In the genomic region with DNA sequence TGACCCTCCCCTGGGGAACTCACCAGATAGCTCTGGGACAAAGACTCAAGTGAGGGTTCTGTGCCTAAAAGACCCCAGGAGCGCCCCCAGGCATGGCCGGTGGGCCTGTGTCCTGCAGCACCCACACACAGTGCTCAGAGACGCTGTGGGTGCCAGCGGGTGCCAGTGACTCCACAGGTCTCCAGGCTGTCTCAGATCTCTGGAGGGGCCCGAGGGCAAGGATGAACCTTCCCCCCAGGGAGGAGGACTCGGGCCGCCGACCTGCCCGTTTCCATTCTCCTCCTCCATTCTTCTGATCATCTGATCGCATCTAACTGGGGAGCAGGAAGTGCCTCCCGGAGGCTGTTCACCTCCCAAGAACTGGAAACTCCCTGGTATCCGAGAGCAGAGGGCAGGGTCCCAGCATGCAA, we compare ENCODE assay signal across 8 cellular contexts. TPM values are rescaled to one million over a fixed set of nuclear protein-coding genes. Genes with fewer than 3 reads are reported as not detected.
DNase-seq lines count a peak whose midpoint lies in the region; ATAC-seq and TF ChIP-seq lines count a peak whose summit lies in the region.

No MANE protein-coding gene starts in this region.

- peaks cover 27% of the 10 kb centered on the region for H3K4me1 Mint-ChIP-seq in activated naive CD4-positive, alpha-beta T cell treated with anti-CD3 and anti-CD28 coated beads, Interleukin-2, amount 50 U/mL, for 24 hours

- H3K4me3 Mint-ChIP-seq in activated naive CD4-positive, alpha-beta T cell treated with anti-CD3 and anti-CD28 coated beads, Interleukin-2, amount 50 U/mL, for 24 hours, result peak overlapping the region; percentile 86

- H3K9me3 Mint-ChIP-seq in activated naive CD4-positive, alpha-beta T cell treated with anti-CD3 and anti-CD28 coated beads, Interleukin-2, amount 50 U/mL, for 24 hours, result no peaks in the 10 kb centered on the region

- H3K27ac Mint-ChIP-seq in activated naive CD4-positive, alpha-beta T cell treated with anti-CD3 and anti-CD28 coated beads, Interleukin-2, amount 50 U/mL, for 24 hours, result peak overlapping the region; percentile 6

- WGBS in psoas muscle, 3 donors, result 25 to 34% (median 28%) methylated on average over 12 of the region's 12 CpGs

- no peaks in the 10 kb centered on the region for H3K9me3 ChIP-seq in psoas muscle

- intact Hi-C loops in psoas muscle (cut with DNase I), result no loop called here

- H3K36me3 ChIP-seq in psoas muscle (ENCODE audit: insufficient read depth in 1 of 2, low read depth in 1 of 2), result peaks cover 4 to 26% of the 10 kb centered on the region in 2 donors

- no peak overlapping the region for H3K27ac ChIP-seq in psoas muscle

- peaks cover 0 to 29% (median 7%) of the 10 kb centered on the region in 3 donors for H3K27me3 ChIP-seq in psoas muscle (ENCODE audit: insufficient read depth in 3 of 3, low read length in 2 of 3)

- no peaks in the 10 kb centered on the region for H3K4me1 ChIP-seq in psoas muscle

- peak; percentile 27 for ATAC-seq in GM21381 (IDR thresholded peaks at IDR 0.05; ENCODE audit: unreplicated experiment)
- no peak for ATAC-seq in psoas muscle

- H3K4me3 ChIP-seq in psoas muscle, result peak overlapping the region; percentile 4

- no peaks in the 10 kb centered on the region for H3K27me3 Mint-ChIP-seq in activated naive CD4-positive, alpha-beta T cell treated with anti-CD3 and anti-CD28 coated beads, Interleukin-2, amount 50 U/mL, for 24 hours

- no peak for TF ChIP-seq CTCF in psoas muscle (IDR thresholded peaks at IDR 0.05)

- DNase-seq in Daoy (ENCODE audit: low read depth) (peak; percentile 44), HT-29 (ENCODE audit: low spot score) (peak; percentile 31), psoas muscle (no peak), DMS153 (lab: John Stamatoyannopoulos, UW) (no peak), DMS79 treated with DMSO at 0.1 percent for 48 hours (lab: John Stamatoyannopoulos, UW) (no peak), NCI-H2227 treated with DMSO at 0.1 percent for 48 hours (lab: John Stamatoyannopoulos, UW) (no peak)

- no peaks in the 10 kb centered on the region for H3K36me3 Mint-ChIP-seq in activated naive CD4-positive, alpha-beta T cell treated with anti-CD3 and anti-CD28 coated beads, Interleukin-2, amount 50 U/mL, for 24 hours

RNA-seq across cellular contexts. Expression of gene ADAM8, which starts 1.0 kb away (rescaled TPM):
- total RNA-seq in Daoy (2014; rRNA removed; shearing (Covaris generic)), result 2.9 and 6.2 TPM in 2 replicates
- 73.5 and 78.5 TPM in 2 replicates for total RNA-seq in HT-29 (2014; rRNA removed; shearing (Covaris generic))
- 1 to 10 TPM; 2.2 to 2.8 (median 2.5) TPM for total RNA-seq in psoas muscle
- polyA plus RNA-seq in psoas muscle, result under 1 TPM; 0.21 to 0.94 (median 0.29) TPM

RNA-seq across cellular contexts. Expression of gene TUBGCP2, which starts 33.0 kb away (rescaled TPM):
- total RNA-seq in Daoy (2014; rRNA removed; shearing (Covaris generic)), result 19.8 and 21.6 TPM in 2 replicates
- 87.7 and 88.4 TPM in 2 replicates for total RNA-seq in HT-29 (2014; rRNA removed; shearing (Covaris generic))
- 10 to 100 TPM; 31.0 to 53.2 (median 41.1) TPM for total RNA-seq in psoas muscle
- polyA plus RNA-seq in psoas muscle, result 10 to 100 TPM; 20.3 to 33.8 (median 25.1) TPM

RNA-seq across cellular contexts. Expression of gene ZNF511, which starts 33.0 kb away (rescaled TPM):
- total RNA-seq in Daoy (2014; rRNA removed; shearing (Covaris generic)), result 29.8 and 40.9 TPM in 2 replicates
- total RNA-seq in HT-29 (2014; rRNA removed; shearing (Covaris generic)), result 80.3 and 102 TPM in 2 replicates
- total RNA-seq in psoas muscle, result 10 to 100 TPM; 47.6 to 64.2 (median 54.0) TPM
- polyA plus RNA-seq in psoas muscle, result 10 to 100 TPM; 43.2 to 51.3 (median 44.7) TPM

RNA-seq across cellular contexts. Expression of gene VENTX, which starts 38.0 kb away (rescaled TPM):
- not detected in 2 replicates for total RNA-seq in Daoy (2014; rRNA removed; shearing (Covaris generic))
- total RNA-seq in HT-29 (2014; rRNA removed; shearing (Covaris generic)), result not detected in 2 replicates
- under 1 TPM; 0.21 to 0.32 (median 0.27) TPM for total RNA-seq in psoas muscle
- polyA plus RNA-seq in psoas muscle, result under 1 TPM; 0.03 to 0.34 (median 0.13) TPM

RNA-seq across cellular contexts. Expression of gene UTF1, which starts 45.7 kb away (rescaled TPM):
- not detected in 2 replicates for total RNA-seq in Daoy (2014; rRNA removed; shearing (Covaris generic))
- not detected in 2 replicates for total RNA-seq in HT-29 (2014; rRNA removed; shearing (Covaris generic))
- total RNA-seq in psoas muscle, result not detected
- not detected for polyA plus RNA-seq in psoas muscle

Comparison
In these comparisons a context has a peak if more than half of its experiments do, and no peak if none do; other contexts are left out.
1. DNase-seq: peak in Daoy (single experiment) and HT-29 (single experiment); none in psoas muscle (0 of 2), DMS153 (single experiment), DMS79 treated with DMSO at 0.1 percent for 48 hours (single experiment) and NCI-H2227 treated with DMSO at 0.1 percent for 48 hours (single experiment).
2. RNA of gene ADAM8, which starts 1.0 kb away (total RNA-seq): 73.5 to 78.5 TPM in HT-29; 2.9 to 6.2 TPM in Daoy and 2.2 to 2.8 TPM in psoas muscle; every median in the first group is over 10 times any median in the second.